8 cellular contexts compared by ENCODE assay signal in the genomic region with DNA sequence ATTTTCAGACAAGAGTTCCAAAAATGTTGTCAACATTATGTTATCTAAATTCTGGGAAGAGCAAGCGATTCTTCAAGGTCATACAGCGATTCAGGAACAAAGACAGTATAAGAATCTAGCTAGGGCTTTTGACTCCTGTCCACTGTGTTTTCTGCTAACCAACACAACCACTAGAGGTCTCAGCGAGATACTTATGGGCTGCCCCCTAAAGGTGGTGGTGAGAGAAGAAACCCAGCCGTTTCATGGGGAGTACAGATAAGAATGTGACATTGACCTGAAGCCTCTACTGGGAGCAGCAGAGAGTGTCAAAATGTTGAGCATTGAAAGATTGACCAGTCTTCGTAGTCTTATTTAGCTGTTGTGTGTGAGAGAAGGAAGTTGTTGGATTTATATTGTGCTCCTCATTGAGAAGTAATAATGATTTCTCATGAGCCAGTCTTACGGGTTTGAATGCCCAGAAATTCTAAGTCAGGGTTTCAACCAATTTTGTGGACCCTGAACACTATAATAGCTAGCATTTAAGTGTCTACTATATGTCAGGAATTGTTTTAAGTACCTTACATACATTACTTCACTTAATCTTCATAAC.
DNase-seq lines count a peak whose midpoint lies in the region; ATAC-seq and TF ChIP-seq lines count a peak whose summit lies in the region.

No MANE protein-coding gene starts in this region.

- DNase-seq in CD4-positive, alpha-beta T cell = peak in 8 of 10 experiments; percentile 8 to 29 (median 14)
- DNase-seq in NCI-H2171 (lab: John Stamatoyannopoulos, UW) (peak; percentile 5), activated B cell treated with CpG ODN at 0.5 μM for 24 hours (no peak), mucosa of gallbladder (ENCODE audit: low spot score) (peak; percentile 66), tibial artery (peak in 1 of 2 donors; percentile 35)
- peak in 2 of 3 donors; percentile 4 to 8 for DNase-seq in effector memory CD4-positive, alpha-beta T cell

- H3K9me3 ChIP-seq in CD4-positive, alpha-beta T cell (ENCODE audit: control insufficient read depth, low read length) = no peaks in the 10 kb centered on the region
- no peaks in the 10 kb centered on the region for H3K9me3 ChIP-seq in effector memory CD4-positive, alpha-beta T cell (ENCODE audit: control insufficient read depth, low read length)
- no peaks in the 10 kb centered on the region for H3K9me3 ChIP-seq in tibial artery

- peaks cover 4% of the 10 kb centered on the region for H3K27me3 Mint-ChIP-seq in CD4-positive, alpha-beta T cell
- H3K27me3 Mint-ChIP-seq in activated B cell treated with CpG ODN at 0.5 μM for 24 hours = peaks cover 8% of the 10 kb centered on the region

- peak; percentile 86 for ATAC-seq in CD4-positive, alpha-beta T cell (ENCODE audit: poor library complexity)
- peak; percentile 100 for ATAC-seq in GM19023 (IDR thresholded peaks at IDR 0.05; ENCODE audit: unreplicated experiment)
- peak; percentile 99 for ATAC-seq in HG03103 (IDR thresholded peaks at IDR 0.05; ENCODE audit: low read depth, unreplicated experiment)
- ATAC-seq in activated B cell treated with CpG ODN at 0.5 μM for 24 hours (ENCODE audit: low read depth) = peak; percentile 100

- CTCF ChIA-PET in CD4-positive, alpha-beta T cell (lab: Charles Lee) = interaction anchor here (1.0 kb wide), 1 partner anchor 23 kb away, joined by 3 read pairs; no protein-coding TSS in a partner anchor
- CTCF ChIA-PET in activated B cell treated with CpG ODN at 0.5 μM for 24 hours (lab: Charles Lee) = interaction anchor here (0.7 to 3.4 kb wide), 20 partner anchors 9 to 463 kb away, joined by 3 to 30 read pairs (median 4); a partner anchor contains a TSS

- peaks cover 4% of the 10 kb centered on the region for H3K9me3 Mint-ChIP-seq in CD4-positive, alpha-beta T cell
- H3K9me3 Mint-ChIP-seq in activated B cell treated with CpG ODN at 0.5 μM for 24 hours = peaks cover 3% of the 10 kb centered on the region

- no peaks in the 10 kb centered on the region for H3K36me3 Mint-ChIP-seq in CD4-positive, alpha-beta T cell (ENCODE audit: low read depth)
- H3K36me3 Mint-ChIP-seq in activated B cell treated with CpG ODN at 0.5 μM for 24 hours (ENCODE audit: low read depth) = no peaks in the 10 kb centered on the region

- intact Hi-C loops in CD4-positive, alpha-beta T cell (cut with DNase I, micrococcal nuclease) = loop anchor here (2.0 to 10.0 kb wide), 3 partner anchors 90 to 173 kb away; no protein-coding TSS in a partner anchor
- intact Hi-C loops in activated B cell treated with CpG ODN at 0.5 μM for 24 hours (cut with micrococcal nuclease) (loop anchor here (1.0 to 2.0 kb wide), 6 partner anchors 84 to 700 kb away; no protein-coding TSS in a partner anchor), tibial artery (cut with DNase I; ENCODE audit: low total_unique reads) (no loop called here)

- no peaks in the 10 kb centered on the region for H3K36me3 ChIP-seq in effector memory CD4-positive, alpha-beta T cell (ENCODE audit: control insufficient read depth, insufficient read depth, low read length)
- no peaks in the 10 kb centered on the region for H3K36me3 ChIP-seq in tibial artery

- H3K4me1 Mint-ChIP-seq in CD4-positive, alpha-beta T cell (ENCODE audit: low read depth) = no peaks in the 10 kb centered on the region
- peaks cover 3% of the 10 kb centered on the region for H3K4me1 Mint-ChIP-seq in activated B cell treated with CpG ODN at 0.5 μM for 24 hours

- H3K27ac Mint-ChIP-seq in CD4-positive, alpha-beta T cell = no peak overlapping the region
- no peak overlapping the region for H3K27ac Mint-ChIP-seq in activated B cell treated with CpG ODN at 0.5 μM for 24 hours

- H3K27me3 ChIP-seq in CD4-positive, alpha-beta T cell (ENCODE audit: control insufficient read depth, insufficient read depth, low read length) = no peaks in the 10 kb centered on the region
- no peaks in the 10 kb centered on the region for H3K27me3 ChIP-seq in effector memory CD4-positive, alpha-beta T cell (replicated peaks; ENCODE audit: control insufficient read depth, insufficient read depth, low read length, poor library complexity, severe bottlenecking)
- no peaks in the 10 kb centered on the region for H3K27me3 ChIP-seq in tibial artery

- no peak overlapping the region for H3K4me3 ChIP-seq in effector memory CD4-positive, alpha-beta T cell (ENCODE audit: insufficient read depth, low read depth, low read length, poor library complexity, severe bottlenecking)
- H3K4me3 ChIP-seq in tibial artery = no peak overlapping the region

- TF ChIP-seq CTCF in CD4-positive, alpha-beta T cell (IDR thresholded peaks at IDR 0.05) = peak; percentile 88
- TF ChIP-seq CTCF in activated B cell treated with CpG ODN at 0.5 μM for 24 hours (IDR thresholded peaks at IDR 0.05) (no peak), tibial artery (IDR thresholded peaks at IDR 0.05) (peak; percentile 53 to 57)

- H3K27ac ChIP-seq in CD4-positive, alpha-beta T cell (ENCODE audit: low read depth, low read length) = no peak overlapping the region
- H3K27ac ChIP-seq in effector memory CD4-positive, alpha-beta T cell (ENCODE audit: insufficient read depth, low read length, poor library complexity, severe bottlenecking) = no peak overlapping the region
- no peak overlapping the region for H3K27ac ChIP-seq in tibial artery

- no peak overlapping the region for H3K4me3 Mint-ChIP-seq in CD4-positive, alpha-beta T cell
- H3K4me3 Mint-ChIP-seq in activated B cell treated with CpG ODN at 0.5 μM for 24 hours = no peak overlapping the region

- H3K4me1 ChIP-seq in effector memory CD4-positive, alpha-beta T cell (ENCODE audit: control insufficient read depth, insufficient read depth, low read length, poor library complexity, severe bottlenecking) = no peaks in the 10 kb centered on the region
- H3K4me1 ChIP-seq in tibial artery = peaks cover 0 to 12% (median 7%) of the 10 kb centered on the region in 4 donors

- POLR2A ChIA-PET in CD4-positive, alpha-beta T cell (lab: Charles Lee) = interaction anchor here (0.8 kb wide), 1 partner anchor 168 kb away, joined by 3 read pairs; a partner anchor contains a TSS
- POLR2A ChIA-PET in activated B cell treated with CpG ODN at 0.5 μM for 24 hours (lab: Charles Lee) = interaction anchor here (0.8 to 1.2 kb wide), 2 partner anchors 166 to 167 kb away, joined by 3 read pairs; no protein-coding TSS in a partner anchor
